Comparison of ENCODE assay signal across 29 cellular contexts in the genomic region with DNA sequence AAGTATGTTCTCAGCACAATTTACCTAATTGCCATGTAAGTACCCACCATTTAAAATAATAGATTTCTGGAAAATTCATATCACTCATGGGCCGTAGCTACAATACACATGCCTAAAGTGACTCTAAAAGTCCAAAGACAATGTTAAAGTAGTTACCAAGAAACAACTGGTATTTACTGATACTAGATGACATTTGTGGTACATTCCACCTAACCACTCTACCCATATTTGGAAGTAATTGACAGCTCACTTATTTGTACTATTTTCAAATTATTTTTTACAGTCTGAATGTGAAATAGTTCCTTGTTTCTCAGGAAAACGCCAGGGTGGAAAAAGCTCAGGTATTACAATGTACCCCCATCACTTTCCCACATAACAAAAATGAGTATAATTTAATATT.
"Had no signal": no experiment of that assay in that cellular context is flagged by ENCODE, and none has a peak within 500 bp of the region (broad histone marks: within the 10 kb centered on the region; RNA-seq: fewer than 3 reads in every experiment).

No MANE protein-coding gene starts in this region.

- DNase-seq: activated CD4-positive, alpha-beta T cell treated with anti-CD3 and anti-CD28 coated beads, Interleukin-2, amount 10 ng/mL, durations not matched to agents 7 days and 5 days; activated CD4-positive, CD25-positive, alpha-beta regulatory T cell treated with anti-CD3 and anti-CD28 coated beads, Interleukin-2, amount 50 U/mL, for 72 hours; activated CD8-positive, alpha-beta memory T cell treated with anti-CD3 and anti-CD28 coated beads, Interleukin-2, amount 10 ng/mL, durations not matched to agents 7 days and 5 days; activated CD8-positive, alpha-beta T cell treated with anti-CD3 and anti-CD28 coated beads for 36 hours; activated effector memory CD4-positive, alpha-beta T cell treated with anti-CD3 and anti-CD28 coated beads, Interleukin-2, amount 50 U/mL, for 16 hours; activated naive CD4-positive, alpha-beta T cell treated with anti-CD3 and anti-CD28 coated beads, Interleukin-2, amount 10 ng/mL, durations not matched to agents 7 days and 5 days; activated T-cell treated with anti-CD3 and anti-CD28 coated beads for 4 hours; central memory CD4-positive, alpha-beta T cell; dorsolateral prefrontal cortex; effector memory CD8-positive, alpha-beta T cell; esophagus squamous epithelium; heart right ventricle; kidney; lower lobe of right lung; pancreas; stimulated activated CD4-positive, alpha-beta T cell treated with anti-CD3 and anti-CD28 coated beads, Interleukin-4, amount 100 ng/mL, for 1 hour; stimulated activated naive CD4-positive, alpha-beta T cell; T-helper 1 cell; testis; trophoblast cell; uterus; WERI-Rb-1 had no signal

- H3K27ac Mint-ChIP-seq: activated CD4-positive, alpha-beta T cell treated with anti-CD3 and anti-CD28 coated beads, Interleukin-2, amount 10 ng/mL, durations not matched to agents 7 days and 5 days; activated CD8-positive, alpha-beta memory T cell treated with anti-CD3 and anti-CD28 coated beads, Interleukin-2, amount 10 ng/mL, durations not matched to agents 7 days and 5 days; activated CD8-positive, alpha-beta T cell treated with anti-CD3 and anti-CD28 coated beads for 36 hours; activated naive CD4-positive, alpha-beta T cell treated with anti-CD3 and anti-CD28 coated beads, Interleukin-2, amount 10 ng/mL, durations not matched to agents 7 days and 5 days; brain; effector memory CD8-positive, alpha-beta T cell; natural killer cell treated with Interleukin-12 subunit alpha and Interleukin-12 subunit beta and Interleukin-15 and Interleukin-18, amount 100 ng/mL, for 72 hours had no signal

- ATAC-seq: activated CD8-positive, alpha-beta memory T cell treated with anti-CD3 and anti-CD28 coated beads, Interleukin-2, amount 10 ng/mL, durations not matched to agents 7 days and 5 days; activated CD8-positive, alpha-beta T cell treated with anti-CD3 and anti-CD28 coated beads for 36 hours; effector memory CD8-positive, alpha-beta T cell; heart right ventricle; left lobe of liver; lower lobe of right lung; natural killer cell treated with Interleukin-12 subunit alpha and Interleukin-12 subunit beta and Interleukin-15 and Interleukin-18, amount 100 ng/mL, for 72 hours; pancreas; sciatic nerve had no signal

- FAIRE-seq: colon, TTC549 had no signal

- H3K9me3 ChIP-seq: esophagus squamous epithelium, heart right ventricle, lower lobe of right lung, neutrophil, pancreas, testis, uterus had no signal

- H3K27me3 ChIP-seq: esophagus squamous epithelium, heart right ventricle, neutrophil, pancreas, testis, uterus had no signal

- H3K4me1 Mint-ChIP-seq: activated CD4-positive, alpha-beta T cell treated with anti-CD3 and anti-CD28 coated beads, Interleukin-2, amount 10 ng/mL, durations not matched to agents 7 days and 5 days; activated CD8-positive, alpha-beta memory T cell treated with anti-CD3 and anti-CD28 coated beads, Interleukin-2, amount 10 ng/mL, durations not matched to agents 7 days and 5 days; activated naive CD4-positive, alpha-beta T cell treated with anti-CD3 and anti-CD28 coated beads, Interleukin-2, amount 10 ng/mL, durations not matched to agents 7 days and 5 days; brain had no signal

- H3K4me1 ChIP-seq: lower lobe of right lung, testis, uterus had no signal

- H3K27ac ChIP-seq: dorsolateral prefrontal cortex, heart right ventricle, lower lobe of right lung, neutrophil, pancreas, testis, uterus, WERI-Rb-1 had no signal

- H3K4me3 Mint-ChIP-seq: activated CD4-positive, alpha-beta T cell treated with anti-CD3 and anti-CD28 coated beads, Interleukin-2, amount 10 ng/mL, durations not matched to agents 7 days and 5 days; activated CD8-positive, alpha-beta memory T cell treated with anti-CD3 and anti-CD28 coated beads, Interleukin-2, amount 10 ng/mL, durations not matched to agents 7 days and 5 days; activated CD8-positive, alpha-beta T cell treated with anti-CD3 and anti-CD28 coated beads for 36 hours; activated naive CD4-positive, alpha-beta T cell treated with anti-CD3 and anti-CD28 coated beads, Interleukin-2, amount 10 ng/mL, durations not matched to agents 7 days and 5 days; brain; effector memory CD8-positive, alpha-beta T cell; natural killer cell treated with Interleukin-12 subunit alpha and Interleukin-12 subunit beta and Interleukin-15 and Interleukin-18, amount 100 ng/mL, for 72 hours had no signal

- H3K9me3 Mint-ChIP-seq: activated CD4-positive, alpha-beta T cell treated with anti-CD3 and anti-CD28 coated beads, Interleukin-2, amount 10 ng/mL, durations not matched to agents 7 days and 5 days; activated CD8-positive, alpha-beta T cell treated with anti-CD3 and anti-CD28 coated beads for 36 hours; activated naive CD4-positive, alpha-beta T cell treated with anti-CD3 and anti-CD28 coated beads, Interleukin-2, amount 10 ng/mL, durations not matched to agents 7 days and 5 days; brain; effector memory CD8-positive, alpha-beta T cell; natural killer cell treated with Interleukin-12 subunit alpha and Interleukin-12 subunit beta and Interleukin-15 and Interleukin-18, amount 100 ng/mL, for 72 hours had no signal

- H3K36me3 ChIP-seq: neutrophil, pancreas, uterus, WERI-Rb-1 had no signal

- H3K27me3 Mint-ChIP-seq: activated CD4-positive, alpha-beta T cell treated with anti-CD3 and anti-CD28 coated beads, Interleukin-2, amount 10 ng/mL, durations not matched to agents 7 days and 5 days; activated CD8-positive, alpha-beta memory T cell treated with anti-CD3 and anti-CD28 coated beads, Interleukin-2, amount 10 ng/mL, durations not matched to agents 7 days and 5 days; activated CD8-positive, alpha-beta T cell treated with anti-CD3 and anti-CD28 coated beads for 36 hours; activated naive CD4-positive, alpha-beta T cell treated with anti-CD3 and anti-CD28 coated beads, Interleukin-2, amount 10 ng/mL, durations not matched to agents 7 days and 5 days; effector memory CD8-positive, alpha-beta T cell; natural killer cell treated with Interleukin-12 subunit alpha and Interleukin-12 subunit beta and Interleukin-15 and Interleukin-18, amount 100 ng/mL, for 72 hours had no signal

- H3K36me3 Mint-ChIP-seq: activated CD8-positive, alpha-beta memory T cell treated with anti-CD3 and anti-CD28 coated beads, Interleukin-2, amount 10 ng/mL, durations not matched to agents 7 days and 5 days; activated naive CD4-positive, alpha-beta T cell treated with anti-CD3 and anti-CD28 coated beads, Interleukin-2, amount 10 ng/mL, durations not matched to agents 7 days and 5 days; brain; natural killer cell treated with Interleukin-12 subunit alpha and Interleukin-12 subunit beta and Interleukin-15 and Interleukin-18, amount 100 ng/mL, for 72 hours had no signal

- H3K4me3 ChIP-seq: dorsolateral prefrontal cortex, esophagus squamous epithelium, heart right ventricle, lower lobe of right lung, pancreas, testis, uterus had no signal
